Comparison of ENCODE assay signal across 1 cellular context in the genomic region with DNA sequence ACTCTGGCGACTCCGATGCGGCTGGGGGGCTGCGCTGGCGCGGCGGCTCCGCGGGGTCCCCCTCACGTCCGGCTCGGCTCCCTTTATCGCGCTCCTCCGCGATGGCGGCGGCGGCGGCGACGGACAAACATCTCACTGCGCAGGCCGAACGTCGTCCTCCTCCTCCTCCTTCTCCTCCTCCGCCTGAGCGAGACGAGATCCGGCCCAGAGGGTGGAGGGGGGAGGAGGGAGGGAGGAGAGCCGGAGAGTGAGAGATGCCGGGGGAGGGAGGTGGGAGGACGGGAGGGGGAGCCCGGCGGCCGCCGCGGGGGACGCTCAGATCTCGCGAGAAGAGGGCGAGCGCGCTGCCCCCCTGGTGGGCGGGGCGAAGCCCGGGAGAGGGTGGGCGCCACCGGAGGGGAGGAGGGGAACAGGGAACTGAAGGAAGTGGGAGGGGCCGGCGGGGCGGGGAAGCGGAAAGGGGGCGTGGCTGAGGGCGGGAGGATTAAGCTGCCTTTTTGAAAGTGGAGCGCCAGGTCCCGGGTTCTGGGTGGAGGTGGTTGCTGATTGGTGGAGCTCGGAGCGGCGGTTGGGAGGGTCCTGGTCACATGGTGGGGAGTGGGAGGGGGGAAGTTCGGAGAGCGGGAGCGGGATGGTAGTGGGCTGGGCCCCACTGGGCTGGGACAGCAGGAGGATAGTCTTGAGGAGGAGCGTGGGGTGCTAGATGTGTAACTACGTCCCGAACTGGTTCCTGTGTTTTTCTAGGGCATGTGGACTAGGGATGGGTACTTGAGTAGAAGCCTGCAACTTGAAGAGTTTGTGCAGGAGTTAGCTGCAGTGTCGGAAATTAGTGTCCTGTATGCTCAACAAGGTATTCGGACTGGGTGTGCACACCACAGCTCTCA.
A peak's percentile ranks its signal among the peaks of the same experiment; 100 is the strongest.
TF ChIP-seq lines count a peak whose summit lies in the region.

TSS of gene CUL3 (minus strand) at position 159 of the 884 bp plus-strand sequence. CDS start 354 bp downstream, outside the sequence.

TF ChIP-seq in K562, 482 proteins besides CTCF, POLR2A, EP300 and RAD21 (continued from another document):
- 0 out of 2 replicates have a peak, but pooled peaks have one; percentile 19 for TF ChIP-seq AFF4 (CRISPR knock-in tag; IDR thresholded peaks at IDR 0.05)
- TF ChIP-seq RBM39 (optimal IDR thresholded peaks at IDR 0.05; ENCODE audit: low read depth, low read length): no peak
- TF ChIP-seq, protein P1, sequence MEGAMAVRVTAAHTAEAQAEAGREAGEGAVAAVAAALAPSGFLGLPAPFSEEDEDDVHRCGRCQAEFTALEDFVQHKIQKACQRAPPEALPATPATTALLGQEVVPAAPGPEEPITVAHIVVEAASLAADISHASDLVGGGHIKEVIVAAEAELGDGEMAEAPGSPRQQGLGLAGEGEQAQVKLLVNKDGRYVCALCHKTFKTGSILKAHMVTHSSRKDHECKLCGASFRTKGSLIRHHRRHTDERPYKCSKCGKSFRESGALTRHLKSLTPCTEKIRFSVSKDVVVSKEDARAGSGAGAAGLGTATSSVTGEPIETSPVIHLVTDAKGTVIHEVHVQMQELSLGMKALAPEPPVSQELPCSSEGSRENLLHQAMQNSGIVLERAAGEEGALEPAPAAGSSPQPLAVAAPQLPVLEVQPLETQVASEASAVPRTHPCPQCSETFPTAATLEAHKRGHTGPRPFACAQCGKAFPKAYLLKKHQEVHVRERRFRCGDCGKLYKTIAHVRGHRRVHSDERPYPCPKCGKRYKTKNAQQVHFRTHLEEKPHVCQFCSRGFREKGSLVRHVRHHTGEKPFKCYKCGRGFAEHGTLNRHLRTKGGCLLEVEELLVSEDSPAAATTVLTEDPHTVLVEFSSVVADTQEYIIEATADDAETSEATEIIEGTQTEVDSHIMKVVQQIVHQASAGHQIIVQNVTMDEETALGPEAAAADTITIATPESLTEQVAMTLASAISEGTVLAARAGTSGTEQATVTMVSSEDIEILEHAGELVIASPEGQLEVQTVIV (CRISPR knock-in tag; IDR thresholded peaks at IDR 0.05; ENCODE audit: borderline replicate concordance): no peak
- TF ChIP-seq AFF1 (IDR thresholded peaks at IDR 0.05; ENCODE audit: low read depth in 1 of 2, partially characterized antibody in 2 of 2): peak in 1 of 2 experiments; percentile 36
